Comparison of ENCODE assay signal across 37 cellular contexts in the genomic region with DNA sequence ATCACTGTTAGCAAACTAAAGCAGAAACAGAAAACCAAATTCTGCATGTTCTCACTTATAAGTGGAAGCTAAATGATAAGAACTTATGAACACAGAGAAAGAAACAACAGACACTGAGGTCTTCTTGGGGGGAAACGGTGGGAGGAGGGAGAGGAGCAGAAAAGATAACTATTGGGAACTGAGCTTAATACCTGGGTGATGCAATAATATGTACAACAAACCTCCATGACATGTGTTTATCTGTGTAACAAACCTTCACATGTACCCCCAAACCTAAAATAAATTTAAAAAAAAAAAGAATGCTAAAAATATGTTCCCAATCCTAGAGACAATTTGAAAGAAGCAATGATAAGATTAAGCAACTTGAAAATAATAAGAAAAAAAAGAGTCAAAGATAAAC.
DNase-seq lines count a peak whose midpoint lies in the region; ATAC-seq, FAIRE-seq and TF ChIP-seq lines count a peak whose summit lies in the region.
"Had no signal": no experiment of that assay in that cellular context is flagged by ENCODE, and none has a peak within 500 bp of the region (broad histone marks: within the 10 kb centered on the region; RNA-seq: fewer than 3 reads in every experiment).

No MANE protein-coding gene starts in this region.

- FAIRE-seq in HepG2 (lab: Jason Lieb, UNC) (no peak), K562 (lab: Jason Lieb, UNC) (no peak), frontal cortex (lab: Jason Lieb, UNC) (peak; percentile 54)
- FAIRE-seq: A204.1, A549, D721Med had no signal

- H3K9me3 ChIP-seq in HepG2 (ENCODE audit: low read length) (no peaks in the 10 kb centered on the region), right lobe of liver (no peaks in the 10 kb centered on the region), K562 (replicated peaks; ENCODE audit: control insufficient read depth, insufficient read depth, low read depth, low read length) (no peaks in the 10 kb centered on the region), endodermal cell (ENCODE audit: control insufficient read depth, low read length) (peaks cover 19% of the 10 kb centered on the region)
- H3K9me3 ChIP-seq: A549, BE2C, BLaER1 had no signal

- peaks cover 2% of the 10 kb centered on the region for H3K4me1 Mint-ChIP-seq in endodermal cell
- H3K4me1 Mint-ChIP-seq: CD14-positive monocyte; CD4-positive, alpha-beta memory T cell; CD4-positive, CD25-positive, alpha-beta regulatory T cell; CD8-positive, alpha-beta memory T cell had no signal

- in situ Hi-C loops in HepG2 (cut with HindIII; ENCODE audit: extremely low pct_ligation_motif_present, low pct_unique_long_range_greater_than_20kb), result no loop called here
- in situ Hi-C loops in K562 (cut with MboI), result no loop called here

- intact Hi-C loops in HepG2 (cut with micrococcal nuclease; ENCODE audit: unreplicated experiment), result no loop called here
- intact Hi-C loops in right lobe of liver (cut with DNase I), result no loop called here
- intact Hi-C loops in K562 (cut with micrococcal nuclease), result no loop called here
- intact Hi-C loops in cardiac septum (cut with DNase I), result no loop called here

- no peak overlapping the region for H3K27ac Mint-ChIP-seq in endodermal cell
- H3K27ac Mint-ChIP-seq: B cell; CD14-positive monocyte; CD4-positive, alpha-beta memory T cell; CD4-positive, alpha-beta T cell; CD4-positive, CD25-positive, alpha-beta regulatory T cell; CD8-positive, alpha-beta T cell had no signal

- no peaks in the 10 kb centered on the region for H3K9me1 ChIP-seq in K562 (ENCODE audit: control insufficient read depth, insufficient read depth, low read length)

- H2AFZ ChIP-seq in HepG2 (ENCODE audit: low read length) (no peak overlapping the region), K562 (ENCODE audit: low read depth, low read length) (no peak overlapping the region)

- H3K27ac ChIP-seq in HepG2 (ENCODE audit: extremely low read length, insufficient read depth, low read length) (no peak overlapping the region), right lobe of liver (no peak overlapping the region), K562 (ENCODE audit: extremely low read depth, low read depth, low read length) (no peak overlapping the region), endodermal cell (ENCODE audit: low read depth, low read length) (no peak overlapping the region)
- H3K27ac ChIP-seq: 22Rv1; A549; BLaER1; BLaER1 treated with 17β-estradiol and CSF1 and Interleukin-3, amounts not matched to agents 10 nM and 100 nM; C4-2B had no signal

- no peaks in the 10 kb centered on the region for H3K27me3 ChIP-seq in HepG2 (ENCODE audit: control insufficient read depth in 1 of 2, insufficient read depth in 2 of 2, low read length in 2 of 2)
- H3K27me3 ChIP-seq in right lobe of liver, result no peaks in the 10 kb centered on the region
- H3K27me3 ChIP-seq in K562 (ENCODE audit: control insufficient read depth in 2 of 2, insufficient read depth in 2 of 2, low read length in 2 of 2), result no peaks in the 10 kb centered on the region
- H3K27me3 ChIP-seq in endodermal cell (ENCODE audit: control insufficient read depth, insufficient read depth, low read length, poor library complexity, severe bottlenecking), result no peaks in the 10 kb centered on the region
- H3K27me3 ChIP-seq: BE2C; BLaER1; BLaER1 treated with 17β-estradiol and CSF1 and Interleukin-3, amounts not matched to agents 10 nM and 100 nM had no signal

- DNase-seq in HepG2 (ENCODE audit: low spot score) (no peak), right lobe of liver (no peak), K562 (ENCODE audit: extremely low read depth in 1 of 4, low spot score in 3 of 4) (no peak), endodermal cell (no peak), frontal cortex (ENCODE audit: low spot score in 2 of 2) (no peak), COLO668 (lab: John Stamatoyannopoulos, UW; ENCODE audit: unreplicated experiment) (no peak), cardiac septum (ENCODE audit: low spot score) (no peak), NCI-H2227 treated with DMSO at 0.1 percent for 48 hours (lab: John Stamatoyannopoulos, UW) (no peak)
- DNase-seq: 8988T; ACHN; AML-193; BE2C; C1 segment of cervical spinal cord; Calu3; CD4-positive, alpha-beta memory T cell; CD4-positive, alpha-beta T cell; CD4-positive, CD25-positive, alpha-beta regulatory T cell; CD8-positive, alpha-beta memory T cell; CD8-positive, alpha-beta T cell; COR-L47; DMS 273 treated with DMSO at 0.1 percent for 48 hours; DMS153; DMS53; DMS79; DMS79 treated with DMSO at 0.1 percent for 48 hours; DND-41; EL had no signal

- no peak overlapping the region for H3K4me2 ChIP-seq in HepG2 (ENCODE audit: low read depth, low read length)
- H3K4me2 ChIP-seq in K562 (ENCODE audit: insufficient read depth, low read length), result no peak overlapping the region
- H3K4me2 ChIP-seq: A549; BLaER1; BLaER1 treated with 17β-estradiol and CSF1 and Interleukin-3, amounts not matched to agents 10 nM and 100 nM had no signal

- peaks cover 11% of the 10 kb centered on the region for H3K79me2 ChIP-seq in HepG2 (ENCODE audit: insufficient read depth, low read length)
- H3K79me2 ChIP-seq in K562 (ENCODE audit: control insufficient read depth, insufficient read depth, low read length), result no peaks in the 10 kb centered on the region

- POLR2A ChIA-PET in HepG2 (lab: Yijun Ruan, JAX), result no interaction called here
- POLR2A ChIA-PET in K562 (lab: Yijun Ruan, JAX), result no interaction called here

- TF ChIP-seq RAD21 in HepG2 (CRISPR knock-in tag; IDR thresholded peaks at IDR 0.05) (no peak), K562 (CRISPR knock-in tag; conservative IDR thresholded peaks at IDR 0.05 in 1 of 2, IDR thresholded peaks at IDR 0.05 in 1 of 2) (no peak)

- TF ChIP-seq POLR2A in HepG2 (IDR thresholded peaks at IDR 0.05; ENCODE audit: insufficient read depth in 1 of 2, low read depth in 2 of 2, low read length in 2 of 2) (no peak), right lobe of liver (IDR thresholded peaks at IDR 0.05) (no peak), K562 (conservative IDR thresholded peaks at IDR 0.05) (no peak)

- TF ChIP-seq CTCF in HepG2 (CRISPR knock-in tag; IDR thresholded peaks at IDR 0.05) (no peak), right lobe of liver (IDR thresholded peaks at IDR 0.05) (no peak), K562 (IDR thresholded peaks at IDR 0.05 in 2 of 3, conservative IDR thresholded peaks at IDR 0.05 in 1 of 3; ENCODE audit: insufficient read depth in 2 of 3, low read depth in 1 of 3, low read length in 3 of 3) (no peak), endodermal cell (conservative IDR thresholded peaks at IDR 0.05) (no peak)

- no peak overlapping the region for H3K9ac ChIP-seq in HepG2 (ENCODE audit: insufficient read depth, low read depth, low read length)
- no peak overlapping the region for H3K9ac ChIP-seq in K562 (ENCODE audit: insufficient read depth in 1 of 2, low read depth in 2 of 2, low read length in 2 of 2)
- H3K9ac ChIP-seq in endodermal cell (ENCODE audit: extremely low read depth, low read length, poor library complexity, severe bottlenecking), result no peak overlapping the region
- H3K9ac ChIP-seq: BLaER1; BLaER1 treated with 17β-estradiol and CSF1 and Interleukin-3, amounts not matched to agents 10 nM and 100 nM had no signal

- ATAC-seq in HepG2 (no peak), right lobe of liver (no peak), K562 (no peak)
- ATAC-seq: A549; CD8-positive, alpha-beta T cell had no signal

- H3K36me3 Mint-ChIP-seq in endodermal cell (ENCODE audit: low read depth), result peaks cover 22% of the 10 kb centered on the region
- H3K36me3 Mint-ChIP-seq: CD14-positive monocyte; CD4-positive, alpha-beta memory T cell; CD4-positive, CD25-positive, alpha-beta regulatory T cell; CD8-positive, alpha-beta memory T cell; CD8-positive, alpha-beta T cell had no signal

- CTCF ChIA-PET in HepG2 (lab: Yijun Ruan, JAX; ENCODE audit: low intra/inter-chr PET ratio, low total read pairs), result no interaction called here
- CTCF ChIA-PET in K562 (lab: Yijun Ruan, JAX; ENCODE audit: low intra/inter-chr PET ratio), result no interaction called here

- H3K4me3 Mint-ChIP-seq in endodermal cell, result no peak overlapping the region
- H3K4me3 Mint-ChIP-seq: B cell; CD14-positive monocyte; CD4-positive, alpha-beta memory T cell; CD4-positive, alpha-beta T cell; CD4-positive, CD25-positive, alpha-beta regulatory T cell; CD8-positive, alpha-beta memory T cell; CD8-positive, alpha-beta T cell had no signal

- H4K20me1 ChIP-seq in HepG2 (ENCODE audit: insufficient read depth, low read length) (no peaks in the 10 kb centered on the region), K562 (replicated peaks; ENCODE audit: control insufficient read depth, insufficient read depth, low read length) (no peaks in the 10 kb centered on the region)
- H4K20me1 ChIP-seq: BLaER1; BLaER1 treated with 17β-estradiol and CSF1 and Interleukin-3, amounts not matched to agents 10 nM and 100 nM had no signal

- 100% methylated on average over 1 of the region's 1 CpG for WGBS in HepG2 (ENCODE audit: low lambda C conversion rate)
- 78% methylated on average over 1 of the region's 1 CpG for WGBS in right lobe of liver (ENCODE audit: insufficient coverage, low coverage, low lambda C conversion rate, missing lambda C conversion rate)
- WGBS in K562 (ENCODE audit: insufficient coverage, low coverage, missing lambda C conversion rate), result 17% methylated on average over 1 of the region's 1 CpG
- WGBS in endodermal cell (ENCODE audit: insufficient coverage in 1 of 2, insufficient read length in 1 of 2), 2 experiments, result 100% methylated on average over 1 of the region's 1 CpG; no CpG with 5 or more reads in 1 of the 2 experiments

- BruUV-seq in HepG2 (replicated peaks; lab: Mats Ljungman, UMichigan), result no TSS peak
- BruUV-seq in K562 (replicated peaks; lab: Mats Ljungman, UMichigan), result no TSS peak

- peaks cover 31% of the 10 kb centered on the region for H3K9me3 Mint-ChIP-seq in endodermal cell

- no peak for TF ChIP-seq EP300 in HepG2 (IDR thresholded peaks at IDR 0.05; ENCODE audit: low read depth in 2 of 2, low read length in 2 of 2)
- no peak for TF ChIP-seq EP300 in HepG2 (CRISPR knock-in tag; IDR thresholded peaks at IDR 0.05; ENCODE audit: borderline replicate concordance)
- no peak for TF ChIP-seq EP300 in K562 (IDR thresholded peaks at IDR 0.05; ENCODE audit: low read length)

- H3K4me1 ChIP-seq in HepG2 (ENCODE audit: insufficient read depth, low read length) (peaks cover 9% of the 10 kb centered on the region; the same call in 1 of the 2 replicates), right lobe of liver (no peaks in the 10 kb centered on the region), K562 (replicated peaks in 1 of 2; ENCODE audit: control insufficient read depth in 2 of 2, insufficient read depth in 2 of 2, low read length in 2 of 2) (no peaks in the 10 kb centered on the region), endodermal cell (ENCODE audit: control insufficient read depth, insufficient read depth, low read length) (no peaks in the 10 kb centered on the region)
- H3K4me1 ChIP-seq: A549; BE2C; BLaER1; BLaER1 treated with 17β-estradiol and CSF1 and Interleukin-3, amounts not matched to agents 10 nM and 100 nM; Caco-2 had no signal

- no peaks in the 10 kb centered on the region for H3K27me3 Mint-ChIP-seq in endodermal cell (ENCODE audit: insufficient read depth)
- H3K27me3 Mint-ChIP-seq: B cell; CD4-positive, alpha-beta memory T cell; CD4-positive, alpha-beta T cell; CD4-positive, CD25-positive, alpha-beta regulatory T cell; CD8-positive, alpha-beta memory T cell had no signal

- H3K4me3 ChIP-seq in HepG2 (replicated peaks in 1 of 3; ENCODE audit: insufficient read depth in 1 of 3, low read depth in 2 of 3, low read length in 3 of 3) (no peak overlapping the region), right lobe of liver (no peak overlapping the region), K562 (no peak overlapping the region), endodermal cell (ENCODE audit: low read length) (peak overlapping the region; percentile 39)
- H3K4me3 ChIP-seq: A549; BLaER1; BLaER1 treated with 17β-estradiol and CSF1 and Interleukin-3, amounts not matched to agents 10 nM and 100 nM had no signal

- peaks cover 4 to 17% of the 10 kb centered on the region in 2 experiments; a peak in 3 of 5 replicates for H3K36me3 ChIP-seq in HepG2 (replicated peaks in 1 of 2; ENCODE audit: control insufficient read depth in 1 of 2, insufficient read depth in 2 of 2, low read length in 2 of 2)
- no peaks in the 10 kb centered on the region for H3K36me3 ChIP-seq in right lobe of liver
- H3K36me3 ChIP-seq in K562 (ENCODE audit: control insufficient read depth, insufficient read depth, low read length), result no peaks in the 10 kb centered on the region
- no peaks in the 10 kb centered on the region for H3K36me3 ChIP-seq in endodermal cell (ENCODE audit: control insufficient read depth, insufficient read depth, low read length)
- H3K36me3 ChIP-seq: BE2C; BLaER1; BLaER1 treated with 17β-estradiol and CSF1 and Interleukin-3, amounts not matched to agents 10 nM and 100 nM had no signal

Comparison
In these comparisons a context has a peak if more than half of its experiments do, and no peak if none do; other contexts are left out.
1. Of the 241 proteins assayed by ChIP-seq in both HepG2 and K562: peak only in HepG2: none; only in K562: CEBPB, CEBPG and TRIM24; in both: none; in neither: 236; mixed calls (peak in some experiments, not most) for 2.